In the genomic region with DNA sequence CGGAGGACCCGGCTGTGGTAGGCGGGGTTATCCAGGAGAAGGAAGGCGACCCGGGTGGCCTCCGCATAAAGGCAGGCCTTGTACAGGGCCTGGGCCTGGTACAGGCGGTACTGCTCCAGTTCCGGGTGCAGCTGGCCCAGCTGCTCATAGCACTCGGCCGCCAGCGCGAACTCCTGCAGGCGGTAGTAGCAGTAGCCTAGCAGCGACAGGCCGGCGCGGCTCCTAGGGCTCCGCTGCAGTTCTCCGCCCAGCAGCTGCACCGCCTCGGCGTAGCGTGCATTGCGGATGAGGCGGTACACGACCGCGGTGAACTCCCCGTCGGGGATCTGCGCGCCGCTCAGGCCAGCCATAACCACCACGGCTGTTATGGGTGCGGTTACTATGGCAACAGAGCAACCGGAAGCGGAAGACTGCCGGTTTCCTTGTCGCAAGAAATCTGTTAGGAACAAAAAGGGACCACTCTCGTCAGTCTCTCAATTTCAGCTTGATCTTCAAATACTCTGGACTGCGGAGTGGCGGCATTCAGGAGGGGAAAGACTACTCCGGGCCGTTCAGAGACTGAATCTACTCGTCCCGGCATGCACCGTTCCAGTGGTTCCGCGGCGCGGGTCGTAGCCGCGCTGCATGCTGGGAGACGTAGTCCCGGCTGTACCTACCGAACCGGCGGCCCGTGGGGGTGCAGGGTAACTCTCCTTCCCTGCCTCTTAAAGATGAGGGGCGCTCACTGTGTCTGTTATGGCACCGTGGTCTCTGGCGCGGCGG, we compare ENCODE assay signal across 8 cellular contexts.
A peak's percentile ranks its signal among the peaks of the same experiment; 100 is the strongest.
DNase-seq lines count a peak whose midpoint lies in the region; ATAC-seq and TF ChIP-seq lines count a peak whose summit lies in the region.

No MANE protein-coding gene starts in this region.

- H3K4me2 ChIP-seq in smooth muscle cell: peak overlapping the region; percentile 90

- peak; percentile 41 for TF ChIP-seq POLR2A in GM18951 (IDR thresholded peaks at IDR 0.05; ENCODE audit: extremely low read depth, insufficient read depth, insufficient read length)

- H3K4me1 ChIP-seq in smooth muscle cell (ENCODE audit: low read depth): peaks cover 4% of the 10 kb centered on the region

- POLR2A ChIA-PET in activated B cell treated with CpG ODN at 0.5 μM for 24 hours (lab: Charles Lee): interaction anchor here (0.8 to 1.3 kb wide), 3 partner anchors 82 to 289 kb away, joined by 3 read pairs; a partner anchor contains a TSS

- no peaks in the 10 kb centered on the region for H3K36me3 ChIP-seq in smooth muscle cell (ENCODE audit: low read depth)

- no peaks in the 10 kb centered on the region for H3K27me3 ChIP-seq in smooth muscle cell (ENCODE audit: low read depth)

- H3K9ac ChIP-seq in smooth muscle cell (ENCODE audit: low read depth): peak overlapping the region; percentile 98

- H3K4me3 Mint-ChIP-seq in activated B cell treated with CpG ODN at 0.5 μM for 24 hours (peak overlapping the region; percentile 96), immature natural killer cell (peak overlapping the region; percentile 93 to 99 (median 95))

- peak overlapping the region; percentile 81 for H2AFZ ChIP-seq in smooth muscle cell (ENCODE audit: low read depth)

- H3K4me3 ChIP-seq in cardiac fibroblast (replicated peaks in 1 of 2; ENCODE audit: low read depth in 2 of 2, low read length in 2 of 2) (peak overlapping the region; percentile 68 to 84), smooth muscle cell (peak overlapping the region; percentile 81)

- H3K4me1 Mint-ChIP-seq in activated B cell treated with CpG ODN at 0.5 μM for 24 hours (peaks cover 17% of the 10 kb centered on the region), immature natural killer cell (peaks cover 18 to 22% of the 10 kb centered on the region in 2 donors)

- H3K27ac ChIP-seq in smooth muscle cell (ENCODE audit: low read depth): peak overlapping the region; percentile 94

- TF ChIP-seq CTCF in activated B cell treated with CpG ODN at 0.5 μM for 24 hours (IDR thresholded peaks at IDR 0.05) (no peak), cardiac fibroblast (IDR thresholded peaks at IDR 0.05; ENCODE audit: low read depth, low read length) (no peak), smooth muscle cell (IDR thresholded peaks at IDR 0.05; ENCODE audit: borderline replicate concordance, insufficient read depth, poor library complexity, severe bottlenecking) (no peak)

- in situ Hi-C loops in GM18951 (cut with MboI; ENCODE audit: low sequenced_read_pairs, unreplicated experiment): no loop called here

- ATAC-seq in HG03159 (IDR thresholded peaks at IDR 0.05; ENCODE audit: unreplicated experiment) (peak; percentile 93), activated B cell treated with CpG ODN at 0.5 μM for 24 hours (ENCODE audit: low read depth) (peak; percentile 90)

- H4K20me1 ChIP-seq in smooth muscle cell (ENCODE audit: low read depth): no peaks in the 10 kb centered on the region

- H3F3A ChIP-seq in smooth muscle cell (ENCODE audit: low read depth): peaks cover 4% of the 10 kb centered on the region

- H3K9me3 ChIP-seq in smooth muscle cell (replicated peaks; ENCODE audit: low read depth): no peaks in the 10 kb centered on the region

- 1% methylated on average over 65 of the region's 65 CpGs for WGBS in smooth muscle cell (ENCODE audit: low lambda C conversion rate)

- CTCF ChIA-PET in activated B cell treated with CpG ODN at 0.5 μM for 24 hours (lab: Charles Lee): interaction anchor here (1.0 kb wide), 1 partner anchor 217 kb away, joined by 3 read pairs; no protein-coding TSS in a partner anchor

- DNase-seq in AG08395 (ENCODE audit: low spot score) (peak; percentile 90), NCI-H2227 (lab: John Stamatoyannopoulos, UW; ENCODE audit: unreplicated experiment) (peak; percentile 97), activated B cell treated with CpG ODN at 0.5 μM for 24 hours (peak; percentile 87), cardiac fibroblast (ENCODE audit: low read depth in 2 of 2) (peak; percentile 91 to 93), immature natural killer cell (peak; percentile 96 to 97 (median 97)), smooth muscle cell (lab: John Stamatoyannopoulos, UW; ENCODE audit: unreplicated experiment) (peak; percentile 90)

- H3K79me2 ChIP-seq in smooth muscle cell (ENCODE audit: low read depth): no peaks in the 10 kb centered on the region

- H3K27me3 Mint-ChIP-seq in activated B cell treated with CpG ODN at 0.5 μM for 24 hours (no peaks in the 10 kb centered on the region), immature natural killer cell (ENCODE audit: low read depth in 3 of 3) (peaks cover 10 to 18% (median 14%) of the 10 kb centered on the region in 3 donors)

- H3K36me3 Mint-ChIP-seq in activated B cell treated with CpG ODN at 0.5 μM for 24 hours (ENCODE audit: low read depth): peaks cover 8% of the 10 kb centered on the region
- H3K36me3 Mint-ChIP-seq in immature natural killer cell: peaks cover 0 to 3% (median 0%) of the 10 kb centered on the region in 3 donors

- peak overlapping the region; percentile 100 for H3K27ac Mint-ChIP-seq in activated B cell treated with CpG ODN at 0.5 μM for 24 hours
- peak overlapping the region; percentile 99 to 100 (median 99) for H3K27ac Mint-ChIP-seq in immature natural killer cell

- H3K9me3 Mint-ChIP-seq in activated B cell treated with CpG ODN at 0.5 μM for 24 hours (no peaks in the 10 kb centered on the region), immature natural killer cell (peaks cover 0 to 3% (median 0%) of the 10 kb centered on the region in 6 donors)

- intact Hi-C loops in activated B cell treated with CpG ODN at 0.5 μM for 24 hours (cut with micrococcal nuclease): loop anchor here (1.0 to 5.0 kb wide), 8 partner anchors 67 to 978 kb away; a partner anchor contains a TSS

Comparison
In these comparisons a context has a peak if more than half of its experiments do, and no peak if none do; other contexts are left out.
1. Peak in every context shown above with its lines: DNase-seq, ATAC-seq, H3K4me3 ChIP-seq and H3K27ac ChIP-seq.